Comparison of ENCODE assay signal across 8 cellular contexts in the genomic region with DNA sequence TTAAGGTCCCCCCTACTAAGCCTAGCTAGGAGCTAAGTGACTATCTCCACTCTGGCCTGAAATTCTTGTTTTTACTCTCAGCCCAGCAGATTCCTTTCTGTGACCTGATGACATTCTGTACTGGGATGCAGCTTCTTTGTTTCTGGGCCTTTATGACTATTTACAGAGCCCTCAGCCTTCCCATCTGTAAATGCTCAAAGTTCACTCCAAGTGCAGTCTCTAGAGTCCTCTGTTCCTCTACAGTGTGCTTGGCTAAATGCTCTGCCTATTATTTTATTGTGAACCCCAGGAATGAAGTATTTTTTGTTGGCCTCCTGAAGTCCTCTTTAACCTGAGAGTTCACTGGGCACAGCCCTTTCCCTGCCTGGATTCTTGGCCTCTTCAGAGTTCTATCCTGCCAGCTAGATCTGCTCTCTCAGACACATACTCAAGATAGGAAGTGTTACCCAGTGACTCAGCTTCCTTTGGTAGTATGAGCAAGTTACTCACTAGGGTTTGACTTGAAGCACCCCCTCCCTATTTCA.
DNase-seq lines count a peak whose midpoint lies in the region; ATAC-seq, FAIRE-seq and TF ChIP-seq lines count a peak whose summit lies in the region.

No MANE protein-coding gene starts in this region.

- H3K4me2 ChIP-seq in astrocyte (ENCODE audit: low read length) = no peak overlapping the region

- FAIRE-seq in astrocyte (lab: Jason Lieb, UNC) = no peak

- H3K27ac ChIP-seq in astrocyte (ENCODE audit: low read depth, low read length) = no peak overlapping the region
- H3K27ac ChIP-seq in muscle layer of duodenum (ENCODE audit: low read length) = peak overlapping the region; percentile 2
- no peak overlapping the region for H3K27ac ChIP-seq in SJCRH30

- no peaks in the 10 kb centered on the region for H3K4me1 ChIP-seq in astrocyte (ENCODE audit: insufficient read depth, low read length)
- H3K4me1 ChIP-seq in muscle layer of duodenum (ENCODE audit: control insufficient read depth in 1 of 2, insufficient read depth in 2 of 2, low read length in 2 of 2) = no peaks in the 10 kb centered on the region
- H3K4me1 ChIP-seq in Caco-2 = no peaks in the 10 kb centered on the region
- no peaks in the 10 kb centered on the region for H3K4me1 ChIP-seq in SJCRH30

- ATAC-seq in GM19023 (IDR thresholded peaks at IDR 0.05; ENCODE audit: unreplicated experiment) = peak; percentile 88
- ATAC-seq in HG02938 (IDR thresholded peaks at IDR 0.05; ENCODE audit: unreplicated experiment) = peak; percentile 73

- no TSS peak for BruUV-seq in Caco-2 (replicated peaks; lab: Mats Ljungman, UMichigan)

- H3K27ac Mint-ChIP-seq in astrocyte (ENCODE audit: unreplicated experiment) (peak overlapping the region; percentile 89), Caco-2 (ENCODE audit: unreplicated experiment) (no peak overlapping the region)

- DNase-seq in astrocyte (ENCODE audit: low read depth) = peak; percentile 47
- DNase-seq in Caco-2 = no peak
- no peak for DNase-seq in NCI-H1694 treated with DMSO at 0.1 percent for 48 hours (lab: John Stamatoyannopoulos, UW)
- no peak for DNase-seq in activated CD4-positive, alpha-beta T cell treated with anti-CD3 and anti-CD28 coated beads for 48 hours
- DNase-seq in SJCRH30 = no peak

- H3K4me3 ChIP-seq in astrocyte (ENCODE audit: insufficient read depth, low read depth, low read length) = no peak overlapping the region
- H3K4me3 ChIP-seq in muscle layer of duodenum (ENCODE audit: low read depth in 1 of 2, low read length in 2 of 2) = no peak overlapping the region
- no peak overlapping the region for H3K4me3 ChIP-seq in Caco-2 (ENCODE audit: low read depth, low read length)
- no peak overlapping the region for H3K4me3 ChIP-seq in SJCRH30

- no peaks in the 10 kb centered on the region for H3K79me2 ChIP-seq in astrocyte (ENCODE audit: insufficient read depth, low read length)

- H3K9ac ChIP-seq in astrocyte (ENCODE audit: low read length) = no peak overlapping the region

- H3K36me3 Mint-ChIP-seq in astrocyte (ENCODE audit: low read depth, unreplicated experiment) (peaks cover 3% of the 10 kb centered on the region), Caco-2 (ENCODE audit: insufficient read depth, unreplicated experiment) (no peaks in the 10 kb centered on the region)

- H3K27me3 Mint-ChIP-seq in astrocyte (ENCODE audit: low read depth, unreplicated experiment) (no peaks in the 10 kb centered on the region), Caco-2 (ENCODE audit: insufficient read depth, unreplicated experiment) (no peaks in the 10 kb centered on the region)

- no peak overlapping the region for H2AFZ ChIP-seq in astrocyte (ENCODE audit: low read depth, low read length)

- H3K9me3 ChIP-seq in astrocyte (ENCODE audit: insufficient read depth, low read depth, low read length) = no peaks in the 10 kb centered on the region
- no peaks in the 10 kb centered on the region for H3K9me3 ChIP-seq in muscle layer of duodenum (ENCODE audit: control insufficient read depth in 1 of 2, low read length in 2 of 2)
- H3K9me3 ChIP-seq in Caco-2 = 0 out of 2 replicates have a peak, but pooled peaks cover 4% of the 10 kb centered on the region
- H3K9me3 ChIP-seq in SJCRH30 (replicated peaks) = no peaks in the 10 kb centered on the region

- H3K4me1 Mint-ChIP-seq in astrocyte (ENCODE audit: low read depth, unreplicated experiment) (peaks cover 14% of the 10 kb centered on the region), Caco-2 (ENCODE audit: low read depth, unreplicated experiment) (no peaks in the 10 kb centered on the region)

- no peaks in the 10 kb centered on the region for H4K20me1 ChIP-seq in astrocyte (ENCODE audit: insufficient read depth, low read length)

- CTCF ChIA-PET in Caco-2 (lab: Charles Lee) = interaction anchor here (0.9 kb wide), 1 partner anchor 17 kb away, joined by 4 read pairs; no protein-coding TSS in a partner anchor

- H3K9me3 Mint-ChIP-seq in astrocyte (ENCODE audit: unreplicated experiment) (no peaks in the 10 kb centered on the region), Caco-2 (ENCODE audit: unreplicated experiment) (peaks cover 19% of the 10 kb centered on the region)

- intact Hi-C loops in Caco-2 (cut with micrococcal nuclease; ENCODE audit: unreplicated experiment) = no loop called here

- H3K36me3 ChIP-seq in astrocyte (ENCODE audit: insufficient read depth, low read length) (no peaks in the 10 kb centered on the region), muscle layer of duodenum (ENCODE audit: control insufficient read depth in 1 of 2, insufficient read depth in 2 of 2, low read length in 2 of 2) (no peaks in the 10 kb centered on the region), Caco-2 (ENCODE audit: control insufficient read depth, insufficient read depth, low read length) (no peaks in the 10 kb centered on the region), SJCRH30 (no peaks in the 10 kb centered on the region)

- H3K27me3 ChIP-seq in astrocyte (ENCODE audit: insufficient read depth, low read length) = no peaks in the 10 kb centered on the region
- H3K27me3 ChIP-seq in muscle layer of duodenum (ENCODE audit: low read depth, low read length) = no peaks in the 10 kb centered on the region
- no peaks in the 10 kb centered on the region for H3K27me3 ChIP-seq in Caco-2 (replicated peaks; ENCODE audit: control insufficient read depth, insufficient read depth, low read length)
- H3K27me3 ChIP-seq in SJCRH30 = no peaks in the 10 kb centered on the region

- no peak for TF ChIP-seq CTCF in astrocyte (IDR thresholded peaks at IDR 0.05; ENCODE audit: insufficient read depth, low read depth, low read length)
- TF ChIP-seq CTCF in Caco-2 (IDR thresholded peaks at IDR 0.05; ENCODE audit: insufficient read depth in 1 of 2, low read depth in 1 of 2, low read length in 1 of 2, severe bottlenecking in 1 of 2, unreplicated experiment in 1 of 2) = no peak

- POLR2A ChIA-PET in Caco-2 (lab: Charles Lee) = no interaction called here

- H3K4me3 Mint-ChIP-seq in astrocyte (ENCODE audit: unreplicated experiment) (no peak overlapping the region), Caco-2 (ENCODE audit: unreplicated experiment) (no peak overlapping the region)
